ENCODE assay signal across 20 cellular contexts in the genomic region with DNA sequence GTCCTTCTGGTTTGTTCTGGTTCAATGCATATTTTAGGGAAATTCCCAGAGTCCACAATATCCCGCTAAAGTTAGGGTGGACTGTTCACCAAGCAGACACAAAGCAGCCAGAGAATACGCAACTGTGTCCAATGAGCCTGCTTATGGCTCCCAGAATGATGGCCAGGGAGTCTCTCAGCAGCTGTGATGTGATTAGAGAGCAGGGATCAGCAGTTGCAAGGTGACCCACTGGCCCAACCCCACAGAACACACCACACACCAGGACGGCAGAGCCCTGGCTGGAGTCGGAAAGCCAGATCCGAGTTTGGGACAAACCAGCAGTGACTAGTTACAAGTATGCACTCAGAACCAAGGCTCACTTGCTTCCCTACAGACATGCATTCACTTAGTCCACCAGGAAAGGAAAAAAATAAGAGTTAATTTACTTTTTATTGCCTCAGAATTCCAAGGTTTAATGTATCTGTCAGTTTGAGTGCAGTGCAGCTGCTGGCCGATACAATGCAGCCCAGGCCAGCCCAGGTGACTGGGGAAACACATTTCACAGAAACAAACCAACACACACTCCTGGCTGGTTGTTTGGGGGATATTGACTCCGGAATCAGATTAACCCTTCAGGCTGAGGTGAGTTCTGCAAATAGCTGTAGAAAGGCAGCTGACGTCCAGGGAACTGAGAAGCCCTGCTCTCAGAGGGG.
A peak's percentile ranks its signal among the peaks of the same experiment; 100 is the strongest.
DNase-seq lines count a peak whose midpoint lies in the region; ATAC-seq and TF ChIP-seq lines count a peak whose summit lies in the region.
"Had no signal": no experiment of that assay in that cellular context is flagged by ENCODE, and none has a peak within 500 bp of the region (broad histone marks: within the 10 kb centered on the region; RNA-seq: fewer than 3 reads in every experiment).

No MANE protein-coding gene starts in this region.

- WGBS in mammary epithelial cell (ENCODE audit: low coverage, missing lambda C conversion rate) = 45% methylated on average over 8 of the region's 8 CpGs
- WGBS in endodermal cell (ENCODE audit: insufficient coverage in 1 of 2, insufficient read length in 1 of 2), 2 experiments = 92 to 96% methylated on average over 6 to 8 of the region's 8 CpGs

- no peaks in the 10 kb centered on the region; the same call in 1 of the 2 replicates for H3K79me2 ChIP-seq in Loucy (ENCODE audit: insufficient read depth, low read length)
- H3K79me2 ChIP-seq in mammary epithelial cell (ENCODE audit: insufficient read depth, low read length) = peaks cover 7% of the 10 kb centered on the region

- H3K36me3 Mint-ChIP-seq in endodermal cell (ENCODE audit: low read depth) = peaks cover 50% of the 10 kb centered on the region
- peaks cover 5 to 89% (median 10%) of the 10 kb centered on the region in 3 donors for H3K36me3 Mint-ChIP-seq in CD8-positive, alpha-beta memory T cell

- CTCF ChIA-PET in mammary epithelial cell (lab: Charles Lee; ENCODE audit: low non-redundant PET) = interaction anchor here (0.6 kb wide), 1 partner anchor 311 kb away, joined by 5 read pairs; no protein-coding TSS in a partner anchor
- CTCF ChIA-PET in CD8-positive, alpha-beta memory T cell (lab: Charles Lee) = interaction anchor here (0.8 to 1.6 kb wide), 4 partner anchors 68 to 138 kb away, joined by 3 to 4 read pairs (median 3); a partner anchor contains a TSS

- no peak for TF ChIP-seq CTCF in Loucy (conservative IDR thresholded peaks at IDR 0.05; ENCODE audit: low read length)
- no peak for TF ChIP-seq CTCF in mammary epithelial cell (conservative IDR thresholded peaks at IDR 0.05 in 1 of 2, IDR thresholded peaks at IDR 0.05 in 1 of 2; ENCODE audit: extremely low read depth in 1 of 2, insufficient read depth in 1 of 2, low read depth in 1 of 2, low read length in 2 of 2)
- no peak for TF ChIP-seq CTCF in gastrocnemius medialis (IDR thresholded peaks at IDR 0.05 in 4 of 5, conservative IDR thresholded peaks at IDR 0.05 in 1 of 5)
- no peak for TF ChIP-seq CTCF in endodermal cell (conservative IDR thresholded peaks at IDR 0.05)

- H3K4me1 ChIP-seq in Loucy (ENCODE audit: insufficient read depth, low read length, poor library complexity, severe bottlenecking) = peaks cover 25% of the 10 kb centered on the region
- H3K4me1 ChIP-seq in mammary epithelial cell (ENCODE audit: insufficient read depth, low read length) = peaks cover 56% of the 10 kb centered on the region
- H3K4me1 ChIP-seq in gastrocnemius medialis = peaks cover 94% of the 10 kb centered on the region in 2 donors
- H3K4me1 ChIP-seq in endodermal cell (ENCODE audit: control insufficient read depth, insufficient read depth, low read length) = peaks cover 40% of the 10 kb centered on the region
- H3K4me1 ChIP-seq in CD8-positive, alpha-beta memory T cell (ENCODE audit: insufficient read depth, low read length) = no peaks in the 10 kb centered on the region

- no TSS peak for BruUV-seq in mammary epithelial cell (replicated peaks; lab: Mats Ljungman, UMichigan)

- peaks cover 86% of the 10 kb centered on the region; the same call in 1 of the 2 replicates for H3K36me3 ChIP-seq in Loucy (ENCODE audit: insufficient read depth, low read length)
- H3K36me3 ChIP-seq in mammary epithelial cell (ENCODE audit: insufficient read depth, low read length) = no peaks in the 10 kb centered on the region
- no peaks in the 10 kb centered on the region for H3K36me3 ChIP-seq in gastrocnemius medialis
- peaks cover 81% of the 10 kb centered on the region for H3K36me3 ChIP-seq in endodermal cell (ENCODE audit: control insufficient read depth, insufficient read depth, low read length)
- H3K36me3 ChIP-seq in CD8-positive, alpha-beta memory T cell (ENCODE audit: insufficient read depth, low read length) = peaks cover 18% of the 10 kb centered on the region
- H3K36me3 ChIP-seq: SJSA1 had no signal

- no peaks in the 10 kb centered on the region for H3K9me2 ChIP-seq in Loucy (replicated peaks; ENCODE audit: low read depth, low read length)

- H3K27ac ChIP-seq in mammary epithelial cell (ENCODE audit: insufficient read depth, low read depth, low read length) = peak overlapping the region; percentile 70
- H3K27ac ChIP-seq in gastrocnemius medialis = peak overlapping the region; percentile 28 to 81 (median 74)
- H3K27ac ChIP-seq in endodermal cell (ENCODE audit: low read depth, low read length) = no peak overlapping the region
- H3K27ac ChIP-seq in CD8-positive, alpha-beta memory T cell (ENCODE audit: low read depth, low read length) = no peak overlapping the region
- H3K27ac ChIP-seq: KMS-11, SJSA1 had no signal

- peak in 1 of 2 donors; percentile 17 for ATAC-seq in gastrocnemius medialis

- H3K9ac ChIP-seq in Loucy (ENCODE audit: low read depth, low read length, poor library complexity, severe bottlenecking) (peak overlapping the region; percentile 50), mammary epithelial cell (ENCODE audit: insufficient read depth, low read length) (no peak overlapping the region), endodermal cell (ENCODE audit: extremely low read depth, low read length, poor library complexity, severe bottlenecking) (no peak overlapping the region)
- H3K9ac ChIP-seq: KMS-11 had no signal

- H3K27me3 Mint-ChIP-seq in endodermal cell (ENCODE audit: insufficient read depth) = no peaks in the 10 kb centered on the region
- peaks cover 0 to 1% of the 10 kb centered on the region in 2 donors for H3K27me3 Mint-ChIP-seq in CD8-positive, alpha-beta memory T cell
- H3K27me3 Mint-ChIP-seq: activated T-cell treated with anti-CD3 and anti-CD28 coated beads, Interleukin-2, amount 50 U/mL, for 24 hours; memory B cell had no signal

- no peak overlapping the region for H3K4me3 ChIP-seq in Loucy (ENCODE audit: low read length, poor library complexity, severe bottlenecking)
- H3K4me3 ChIP-seq in mammary epithelial cell (replicated peaks in 1 of 3; ENCODE audit: insufficient read depth in 1 of 3, low read depth in 2 of 3, low read length in 3 of 3) = no peak overlapping the region
- H3K4me3 ChIP-seq in gastrocnemius medialis = no peak overlapping the region
- no peak overlapping the region for H3K4me3 ChIP-seq in endodermal cell (ENCODE audit: low read length)
- no peak overlapping the region for H3K4me3 ChIP-seq in CD8-positive, alpha-beta memory T cell (ENCODE audit: low read length)
- H3K4me3 ChIP-seq: SJSA1 had no signal

- DNase-seq in mammary epithelial cell (no peak), left kidney (ENCODE audit: low read depth, low spot score) (peak; percentile 87), gastrocnemius medialis (peak; percentile 9 to 34), endodermal cell (no peak), GOT3 (lab: John Stamatoyannopoulos, UW) (no peak)
- no peak for DNase-seq in activated naive CD4-positive, alpha-beta T cell treated with anti-CD3 and anti-CD28 coated beads, Interleukin-2, amount 50 U/mL, for 16 hours
- DNase-seq in CD8-positive, alpha-beta memory T cell = no peak
- DNase-seq: activated CD4-positive, CD25-positive, alpha-beta regulatory T cell; activated T-cell treated with anti-CD3 and anti-CD28 coated beads, Interleukin-2, amount 50 U/mL, for 24 hours; anterior cingulate cortex; head of caudate nucleus; NCI-H187; NCI-H774; stimulated activated CD4-positive, alpha-beta T cell treated with anti-CD3 and anti-CD28 coated beads, Interleukin-2, amount 100 ng/mL, for 48 hours; stimulated activated naive CD4-positive, alpha-beta T cell treated with Interleukin-2 at 50 U/mL for 16 hours had no signal

- no peaks in the 10 kb centered on the region for H3K9me3 Mint-ChIP-seq in endodermal cell
- no peaks in the 10 kb centered on the region for H3K9me3 Mint-ChIP-seq in CD8-positive, alpha-beta memory T cell
- H3K9me3 Mint-ChIP-seq: activated T-cell treated with anti-CD3 and anti-CD28 coated beads, Interleukin-2, amount 50 U/mL, for 24 hours; CD14-positive monocyte; memory B cell had no signal

- H3K4me2 ChIP-seq in Loucy (ENCODE audit: low read depth, low read length, poor library complexity, severe bottlenecking) = peak overlapping the region; percentile 45
- peak overlapping the region; percentile 57 for H3K4me2 ChIP-seq in mammary epithelial cell (ENCODE audit: insufficient read depth, low read depth, low read length)
- H3K4me2 ChIP-seq: KMS-11 had no signal

- H2AFZ ChIP-seq in Loucy (ENCODE audit: low read length) (no peak overlapping the region), mammary epithelial cell (ENCODE audit: low read depth, low read length) (peak overlapping the region; percentile 72)

- no peak overlapping the region for H3K27ac Mint-ChIP-seq in endodermal cell
- peak overlapping the region in 2 of 8 donors; percentile 37 to 38 for H3K27ac Mint-ChIP-seq in CD8-positive, alpha-beta memory T cell
- H3K27ac Mint-ChIP-seq: CD14-positive monocyte, memory B cell had no signal

- dilution Hi-C loops in mammary epithelial cell (cut with HindIII; ENCODE audit: low sequenced_read_pairs) = loop anchor here (5.0 kb wide), 1 partner anchor 34 kb away; no protein-coding TSS in a partner anchor

- no peaks in the 10 kb centered on the region for H3K9me3 ChIP-seq in Loucy (ENCODE audit: insufficient read depth, low read depth, low read length)
- H3K9me3 ChIP-seq in mammary epithelial cell (replicated peaks; ENCODE audit: insufficient read depth, low read length) = no peaks in the 10 kb centered on the region
- no peaks in the 10 kb centered on the region for H3K9me3 ChIP-seq in gastrocnemius medialis
- H3K9me3 ChIP-seq in endodermal cell (ENCODE audit: control insufficient read depth, low read length) = no peaks in the 10 kb centered on the region
- H3K9me3 ChIP-seq in CD8-positive, alpha-beta memory T cell (ENCODE audit: low read length) = no peaks in the 10 kb centered on the region
- H3K9me3 ChIP-seq: SJSA1 had no signal

- no peaks in the 10 kb centered on the region for H3F3A ChIP-seq in Loucy (ENCODE audit: low read depth)

- H3K4me1 Mint-ChIP-seq in endodermal cell = peaks cover 38% of the 10 kb centered on the region
- peaks cover 0 to 7% (median 0%) of the 10 kb centered on the region in 3 donors for H3K4me1 Mint-ChIP-seq in CD8-positive, alpha-beta memory T cell
- H3K4me1 Mint-ChIP-seq: memory B cell had no signal

- H3K4me3 Mint-ChIP-seq in endodermal cell = no peak overlapping the region
- H3K4me3 Mint-ChIP-seq in CD8-positive, alpha-beta memory T cell = no peak overlapping the region
- H3K4me3 Mint-ChIP-seq: activated T-cell treated with anti-CD3 and anti-CD28 coated beads, Interleukin-2, amount 50 U/mL, for 24 hours; CD14-positive monocyte; memory B cell had no signal

- in situ Hi-C loops in mammary epithelial cell (cut with MboI; ENCODE audit: low sequenced_read_pairs in 2 of 2) (no loop called here), gastrocnemius medialis (cut with MboI; ENCODE audit: low sequenced_read_pairs in 4 of 4) (no loop called here)

- POLR2A ChIA-PET in CD8-positive, alpha-beta memory T cell (lab: Charles Lee) = no interaction called here

- TF ChIP-seq POLR2A in gastrocnemius medialis (IDR thresholded peaks at IDR 0.05) = no peak

- H4K20me1 ChIP-seq in Loucy (ENCODE audit: insufficient read depth, low read length, poor library complexity, severe bottlenecking) (no peaks in the 10 kb centered on the region), mammary epithelial cell (ENCODE audit: insufficient read depth, low read length) (no peaks in the 10 kb centered on the region)

- H3K27me3 ChIP-seq in Loucy (ENCODE audit: insufficient read depth, low read length, poor library complexity, severe bottlenecking) = no peaks in the 10 kb centered on the region
- no peaks in the 10 kb centered on the region for H3K27me3 ChIP-seq in mammary epithelial cell (ENCODE audit: insufficient read depth, low read length)
- no peaks in the 10 kb centered on the region for H3K27me3 ChIP-seq in gastrocnemius medialis
- H3K27me3 ChIP-seq in endodermal cell (ENCODE audit: control insufficient read depth, insufficient read depth, low read length, poor library complexity, severe bottlenecking) = no peaks in the 10 kb centered on the region
- no peaks in the 10 kb centered on the region for H3K27me3 ChIP-seq in CD8-positive, alpha-beta memory T cell (ENCODE audit: insufficient read depth, low read length, poor library complexity, severe bottlenecking)
- H3K27me3 ChIP-seq: SJSA1 had no signal

- intact Hi-C loops in mammary epithelial cell (cut with micrococcal nuclease) (loop anchor here (5.0 kb wide), 1 partner anchor 41 kb away; no protein-coding TSS in a partner anchor), gastrocnemius medialis (cut with DNase I; ENCODE audit: low total_unique reads) (loop anchor here (10.0 kb wide), 1 partner anchor 92 kb away; no protein-coding TSS in a partner anchor)

Comparison
In these comparisons a context has a peak if more than half of its experiments do, and no peak if none do; other contexts are left out.
1. DNase-seq: peak in left kidney (single experiment) and gastrocnemius medialis (2 of 2); none in mammary epithelial cell (single experiment), endodermal cell (single experiment), activated naive CD4-positive, alpha-beta T cell treated with anti-CD3 and anti-CD28 coated beads, Interleukin-2, amount 50 U/mL, for 16 hours (single experiment), CD8-positive, alpha-beta memory T cell (0 of 5) and GOT3 (single experiment).
2. H3K27ac ChIP-seq: peak in mammary epithelial cell (single experiment) and gastrocnemius medialis (4 of 4); none in endodermal cell (single experiment) and CD8-positive, alpha-beta memory T cell (single experiment).